ENCODE assay signal across 26 cellular contexts in genomic region chr6:76490456-76490855, GRCh38.
"Had no signal": no experiment of that assay in that cellular context is flagged by ENCODE, and none has a peak within 500 bp of the region (broad histone marks: within the 10 kb centered on the region; RNA-seq: fewer than 3 reads in every experiment).

No MANE protein-coding gene starts in this region.

- DNase-seq: activated B cell treated with CpG ODN at 0.5 μM for 24 hours; activated CD4-positive, alpha-beta T cell treated with anti-CD3 and anti-CD28 coated beads for 4 hours; activated CD4-positive, alpha-beta T cell treated with anti-CD3 and anti-CD28 coated beads, Interleukin-2, amount 50 U/mL, for 48 hours; activated CD8-positive, alpha-beta memory T cell treated with anti-CD3 and anti-CD28 coated beads, Interleukin-2, amount 50 U/mL, for 48 hours; activated naive CD4-positive, alpha-beta T cell; activated T-cell treated with anti-CD3 and anti-CD28 coated beads, Interleukin-2, amount 50 U/mL, for 4 hours; adrenal gland; dorsolateral prefrontal cortex; esophagus squamous epithelium; left ventricle myocardium superior; mammary epithelial cell; midbrain; natural killer cell; ovary; right cardiac atrium; stimulated activated CD4-positive, alpha-beta T cell treated with anti-CD3 and anti-CD28 coated beads, Interleukin-4, amount 100 ng/mL, for 24 hours; stimulated activated naive CD4-positive, alpha-beta T cell treated with Interleukin-2 at 50 U/mL for 16 hours; upper lobe of left lung had no signal

- H3K4me3 ChIP-seq: adrenal gland, ascending aorta, dorsolateral prefrontal cortex, esophagus squamous epithelium, hepatocyte, ovary, prostate gland, thoracic aorta, upper lobe of left lung had no signal

- H3K4me1 ChIP-seq: adrenal gland, ascending aorta, esophagus squamous epithelium, prostate gland, upper lobe of left lung had no signal

- H3K27me3 ChIP-seq: adrenal gland, ascending aorta, dorsolateral prefrontal cortex, esophagus squamous epithelium, hepatocyte, ovary, upper lobe of left lung had no signal

- H3K36me3 ChIP-seq: adrenal gland, ascending aorta, esophagus squamous epithelium, ovary, prostate gland, thoracic aorta, upper lobe of left lung had no signal

- H3K4me2 ChIP-seq: hepatocyte had no signal

- H3K36me3 Mint-ChIP-seq: activated naive CD8-positive, alpha-beta T cell had no signal

- H3K9me3 ChIP-seq: adrenal gland, ovary, prostate gland had no signal

- H3K27me3 Mint-ChIP-seq: activated B cell treated with CpG ODN at 0.5 μM for 24 hours; activated naive CD8-positive, alpha-beta T cell; central memory CD8-positive, alpha-beta T cell had no signal

- H3K27ac ChIP-seq: adrenal gland, ascending aorta, dorsolateral prefrontal cortex, esophagus squamous epithelium, hepatocyte, ovary, prostate gland, thoracic aorta, upper lobe of left lung had no signal

- ATAC-seq: activated T-cell treated with anti-CD3 and anti-CD28 coated beads, Interleukin-2, amount 50 U/mL, for 4 hours; left ventricle myocardium superior; natural killer cell; right cardiac atrium had no signal

- H3K4me3 Mint-ChIP-seq: activated B cell treated with CpG ODN at 0.5 μM for 24 hours; activated naive CD8-positive, alpha-beta T cell; activated T-cell treated with anti-CD3 and anti-CD28 coated beads, Interleukin-2, amount 50 U/mL, for 4 hours; central memory CD8-positive, alpha-beta T cell; natural killer cell; T-helper 1 cell treated with Interleukin-12 subunit alpha and Interleukin-12 subunit beta and Interleukin-4 antibody, amounts not matched to agents 30 μg/mL and 1 μg/mL, for 36 hours had no signal

- H3K4me1 Mint-ChIP-seq: activated B cell treated with CpG ODN at 0.5 μM for 24 hours; central memory CD8-positive, alpha-beta T cell; natural killer cell had no signal

- H2AFZ ChIP-seq: hepatocyte had no signal

- H3K27ac Mint-ChIP-seq: activated B cell treated with CpG ODN at 0.5 μM for 24 hours; activated naive CD8-positive, alpha-beta T cell; activated T-helper 2 cell treated with anti-CD3 and anti-CD28 coated beads, Interferon-gamma antibody, Interleukin-2, Interleukin-4, amounts not matched to agents 10 μg/mL and 5 μg/mL and 100 μg/mL, durations not matched to agents 14 hours and 24 hours and 36 hours; natural killer cell; T-helper 1 cell treated with Interleukin-12 subunit alpha and Interleukin-12 subunit beta and Interleukin-4 antibody, amounts not matched to agents 30 μg/mL and 1 μg/mL, for 36 hours had no signal
